ENCODE assay signal across 8 cellular contexts in genomic region chr2:216081487-216082387, GRCh38. TPM values are rescaled to one million over a fixed set of nuclear protein-coding genes. Genes with fewer than 3 reads are reported as not detected.
A peak's percentile ranks its signal among the peaks of the same experiment; 100 is the strongest.
DNase-seq lines count a peak whose midpoint lies in the region; ATAC-seq and TF ChIP-seq lines count a peak whose summit lies in the region.

Gene PECR (minus strand): TSS chr2:216081809. CDS start chr2:216081741, 68 bp downstream.
Gene TMEM169 (plus strand): TSS chr2:216081919. CDS start chr2:216095964, 14,045 bp downstream.

- intact Hi-C loops in dendritic cell treated with granulocyte-macrophage colony-stimulating factor and Interleukin-4, amounts not matched to agents 40 ng/mL and 50 ng/mL, for 4 days (cut with micrococcal nuclease) = loop anchor here (2.0 kb wide), 1 partner anchor 25 kb away; no protein-coding TSS in a partner anchor
- intact Hi-C loops in right lobe of liver (cut with DNase I) = no loop called here

- peak; percentile 93 for TF ChIP-seq POLR2A in right lobe of liver (IDR thresholded peaks at IDR 0.05)

- H3K4me3 Mint-ChIP-seq in dendritic cell treated with granulocyte-macrophage colony-stimulating factor and Interleukin-4, amounts not matched to agents 40 ng/mL and 50 ng/mL, for 4 days = peak within 1 kb of the TSS; percentile 91

- H3K9me3 Mint-ChIP-seq in dendritic cell treated with granulocyte-macrophage colony-stimulating factor and Interleukin-4, amounts not matched to agents 40 ng/mL and 50 ng/mL, for 4 days = no peaks in the 10 kb centered on the region

- H3K27me3 ChIP-seq in right lobe of liver = no peaks in the 10 kb centered on the region

- H3K4me1 Mint-ChIP-seq in dendritic cell treated with granulocyte-macrophage colony-stimulating factor and Interleukin-4, amounts not matched to agents 40 ng/mL and 50 ng/mL, for 4 days (ENCODE audit: low read depth) = peaks cover 27% of the 10 kb centered on the region

- ATAC-seq in GM19035 (IDR thresholded peaks at IDR 0.05; ENCODE audit: unreplicated experiment) (peak; percentile 97), HG03175 (IDR thresholded peaks at IDR 0.05; ENCODE audit: unreplicated experiment) (peak; percentile 95), right lobe of liver (peak; percentile 90 to 96 (median 90))

- peak within 1 kb of the TSS; percentile 77 for H3K27ac Mint-ChIP-seq in dendritic cell treated with granulocyte-macrophage colony-stimulating factor and Interleukin-4, amounts not matched to agents 40 ng/mL and 50 ng/mL, for 4 days

- DNase-seq in AML-193 (lab: John Stamatoyannopoulos, UW) (peak; percentile 38 to 60), NCI-H510A (lab: John Stamatoyannopoulos, UW) (peak; percentile 87), right lobe of liver (peak; percentile 92 to 95 (median 95))
- peak; percentile 66 for DNase-seq in activated CD4-positive, alpha-beta T cell treated with anti-CD3 and anti-CD28 coated beads, Interleukin-2, amount 50 U/mL, for 1 hour
- peak; percentile 76 for DNase-seq in stimulated activated CD4-positive, alpha-beta T cell treated with anti-CD3 and anti-CD28 coated beads, Interleukin-4, amount 100 ng/mL, for 24 hours

- 0% methylated on average over 60 of the region's 60 CpGs for WGBS in right lobe of liver (ENCODE audit: insufficient coverage, low coverage, low lambda C conversion rate, missing lambda C conversion rate)

- no peaks in the 10 kb centered on the region for H3K9me3 ChIP-seq in right lobe of liver

- H3K27ac ChIP-seq in right lobe of liver = peak within 1 kb of the TSS; percentile 59 to 83 (median 78)

- H3K4me1 ChIP-seq in right lobe of liver = peaks cover 0 to 57% (median 15%) of the 10 kb centered on the region in 4 donors

- H3K4me3 ChIP-seq in right lobe of liver = peak within 1 kb of the TSS; percentile 70 to 86 (median 80)

- TF ChIP-seq CTCF in right lobe of liver (IDR thresholded peaks at IDR 0.05) = no peak

- peaks cover 9% of the 10 kb centered on the region for H3K36me3 Mint-ChIP-seq in dendritic cell treated with granulocyte-macrophage colony-stimulating factor and Interleukin-4, amounts not matched to agents 40 ng/mL and 50 ng/mL, for 4 days (ENCODE audit: low read depth)

- peaks cover 8% of the 10 kb centered on the region for H3K27me3 Mint-ChIP-seq in dendritic cell treated with granulocyte-macrophage colony-stimulating factor and Interleukin-4, amounts not matched to agents 40 ng/mL and 50 ng/mL, for 4 days

- no peaks in the 10 kb centered on the region for H3K36me3 ChIP-seq in right lobe of liver

RNA-seq across cellular contexts. Expression of gene PECR, which starts in this region (rescaled TPM):
- total RNA-seq in right lobe of liver = 100 to 1,000 TPM in 3 of 6 experiments, 10 to 100 TPM in 3; 43.4 to 115 (median 80.3) TPM

RNA-seq across cellular contexts. Expression of gene TMEM169, which starts in this region (rescaled TPM):
- 1 to 10 TPM in 3 of 6 experiments, under 1 TPM in 3; 0.29 to 2.7 (median 1.0) TPM for total RNA-seq in right lobe of liver

Comparison
In these comparisons a context has a peak if more than half of its experiments do, and no peak if none do; other contexts are left out.
1. Peak in every context shown above with its lines: DNase-seq, ATAC-seq, H3K4me3 ChIP-seq and H3K27ac ChIP-seq.